23 cellular contexts compared by ENCODE assay signal in genomic region chr13:111397202-111397880, GRCh38.
DNase-seq lines count a peak whose midpoint lies in the region; ATAC-seq and TF ChIP-seq lines count a peak whose summit lies in the region.
"Had no signal": no experiment of that assay in that cellular context is flagged by ENCODE, and none has a peak within 500 bp of the region (broad histone marks: within the 10 kb centered on the region; RNA-seq: fewer than 3 reads in every experiment).

No MANE protein-coding gene starts in this region.

- TF ChIP-seq CTCF in coronary artery (IDR thresholded peaks at IDR 0.05), result no peak
- no peak for TF ChIP-seq CTCF in stomach (IDR thresholded peaks at IDR 0.05)
- TF ChIP-seq CTCF in natural killer cell (IDR thresholded peaks at IDR 0.05), result no peak

- H3K36me3 ChIP-seq in stomach, result no peaks in the 10 kb centered on the region
- H3K36me3 ChIP-seq: BLaER1 treated with 17β-estradiol and CSF1 and Interleukin-3, amounts not matched to agents 10 nM and 100 nM had no signal

- H3K9me3 Mint-ChIP-seq in natural killer cell, result no peaks in the 10 kb centered on the region

- H3K9me3 ChIP-seq in stomach, result no peaks in the 10 kb centered on the region

- H3K4me3 ChIP-seq in coronary artery (no peak overlapping the region), stomach (no peak overlapping the region)
- H3K4me3 ChIP-seq: BLaER1 treated with 17β-estradiol and CSF1 and Interleukin-3, amounts not matched to agents 10 nM and 100 nM; GM12878 had no signal

- H3K4me3 Mint-ChIP-seq in natural killer cell, result no peak overlapping the region
- H3K4me3 Mint-ChIP-seq: CD4-positive, alpha-beta memory T cell; H9 had no signal

- H3K27me3 ChIP-seq in stomach, result no peaks in the 10 kb centered on the region
- H3K27me3 ChIP-seq: BLaER1 treated with 17β-estradiol and CSF1 and Interleukin-3, amounts not matched to agents 10 nM and 100 nM had no signal

- no peak for TF ChIP-seq POLR2A in stomach (IDR thresholded peaks at IDR 0.05)

- 89 to 95% (median 93%) methylated on average over 25 of the region's 25 CpGs for WGBS in stomach, 5 donors

- no peak overlapping the region for H3K27ac ChIP-seq in coronary artery
- H3K27ac ChIP-seq in stomach, result no peak overlapping the region
- H3K27ac ChIP-seq: 22Rv1; BLaER1 treated with 17β-estradiol and CSF1 and Interleukin-3, amounts not matched to agents 10 nM and 100 nM had no signal

- intact Hi-C loops in stomach (cut with DNase I; ENCODE audit: low total_unique reads), result no loop called here
- intact Hi-C loops in natural killer cell (cut with micrococcal nuclease), result no loop called here

- H3K27ac Mint-ChIP-seq in natural killer cell, result no peak overlapping the region
- H3K27ac Mint-ChIP-seq: CD4-positive, alpha-beta memory T cell; H9 had no signal

- no peaks in the 10 kb centered on the region for H3K36me3 Mint-ChIP-seq in natural killer cell
- H3K36me3 Mint-ChIP-seq: CD4-positive, alpha-beta memory T cell had no signal

- no peaks in the 10 kb centered on the region for H3K4me1 Mint-ChIP-seq in natural killer cell
- H3K4me1 Mint-ChIP-seq: CD4-positive, alpha-beta memory T cell; H9 had no signal

- ATAC-seq in GM19397 (IDR thresholded peaks at IDR 0.05; ENCODE audit: unreplicated experiment) (no peak), natural killer cell (no peak)
- ATAC-seq: GM12878, Panc1 had no signal

- peak; percentile 26 for DNase-seq in activated CD8-positive, alpha-beta memory T cell treated with anti-CD3 and anti-CD28 coated beads for 24 hours
- DNase-seq in activated CD8-positive, alpha-beta memory T cell treated with anti-CD3 and anti-CD28 coated beads, Interleukin-2, amount 50 U/mL, for 4 hours, result no peak
- DNase-seq in coronary artery (ENCODE audit: low spot score) (peak; percentile 65), mesenteric fat pad (ENCODE audit: low spot score) (peak; percentile 82), stomach (peak; percentile 10), natural killer cell (no peak)
- DNase-seq in activated CD4-positive, alpha-beta T cell treated with anti-CD3 and anti-CD28 coated beads for 1 hour, result no peak
- DNase-seq: ACHN; CD4-positive, alpha-beta memory T cell; DND-41; KBM-7; NCI-H1092; NCI-H1436; NCI-H1930; NCI-H226; NCI-H510A treated with DMSO at 0.1 percent for 48 hours; NCI-H748 treated with DMSO at 0.1 percent for 48 hours had no signal

- no peaks in the 10 kb centered on the region for H3K4me1 ChIP-seq in stomach

- TF ChIP-seq EP300 in stomach (IDR thresholded peaks at IDR 0.05), result no peak

- H3K27me3 Mint-ChIP-seq in natural killer cell (ENCODE audit: low read depth in 2 of 2), result peaks cover 0 to 3% of the 10 kb centered on the region in 2 donors

Comparison
In these comparisons a context has a peak if more than half of its experiments do, and no peak if none do; other contexts are left out.
1. DNase-seq: peak in activated CD8-positive, alpha-beta memory T cell treated with anti-CD3 and anti-CD28 coated beads for 24 hours (single experiment), coronary artery (single experiment), mesenteric fat pad (single experiment) and stomach (single experiment); none in activated CD8-positive, alpha-beta memory T cell treated with anti-CD3 and anti-CD28 coated beads, Interleukin-2, amount 50 U/mL, for 4 hours (single experiment), natural killer cell (single experiment) and activated CD4-positive, alpha-beta T cell treated with anti-CD3 and anti-CD28 coated beads for 1 hour (single experiment).